Comparison of ENCODE assay signal across 11 cellular contexts in genomic region chr5:139688712-139689413, GRCh38. TPM values are rescaled to one million over a fixed set of nuclear protein-coding genes. Genes with fewer than 3 reads are reported as not detected.
DNase-seq lines count a peak whose midpoint lies in the region; ATAC-seq and TF ChIP-seq lines count a peak whose summit lies in the region.
"Had no signal": no experiment of that assay in that cellular context is flagged by ENCODE, and none has a peak within 500 bp of the region (broad histone marks: within the 10 kb centered on the region; RNA-seq: fewer than 3 reads in every experiment).

No MANE protein-coding gene starts in this region.

- 77% methylated on average over 8 of the region's 8 CpGs for WGBS in suprapubic skin
- WGBS in aorta, 2 donors: 79 to 81% methylated on average over 8 of the region's 8 CpGs

- H3F3A ChIP-seq in SU-DHL-6 (ENCODE audit: insufficient read depth): peaks cover 12% of the 10 kb centered on the region

- no peaks in the 10 kb centered on the region for H4K20me1 ChIP-seq in SU-DHL-6 (ENCODE audit: low read depth, low read length)

- DNase-seq in HL-60 (ENCODE audit: low read depth in 1 of 2, low spot score in 1 of 2) (peak in 1 of 2 experiments; percentile 44), suprapubic skin (ENCODE audit: low spot score in 2 of 2) (no peak), NCI-H187 treated with DMSO at 0.1 percent for 48 hours (lab: John Stamatoyannopoulos, UW) (no peak), aorta (no peak)
- DNase-seq: NCI-H1105, testis had no signal

- TF ChIP-seq CTCF in HL-60 (IDR thresholded peaks at IDR 0.05; ENCODE audit: insufficient read depth, low read length) (no peak), SU-DHL-6 (IDR thresholded peaks at IDR 0.05; ENCODE audit: insufficient read depth, low read length, poor library complexity, severe bottlenecking) (no peak), suprapubic skin (IDR thresholded peaks at IDR 0.05) (no peak)

- no peaks in the 10 kb centered on the region for H3K79me2 ChIP-seq in SU-DHL-6 (ENCODE audit: insufficient read depth, low read length)
- H3K79me2 ChIP-seq: hepatocyte had no signal

- H3K4me1 ChIP-seq in suprapubic skin (peaks cover 19% of the 10 kb centered on the region), aorta (ENCODE audit: control insufficient read depth in 1 of 2, insufficient read depth in 2 of 2, low read length in 2 of 2) (no peaks in the 10 kb centered on the region)

- no peak for TF ChIP-seq POLR2A in suprapubic skin (IDR thresholded peaks at IDR 0.05)

- peak overlapping the region; percentile 8 for H3K4me2 ChIP-seq in SU-DHL-6 (ENCODE audit: low read depth, low read length, poor library complexity, severe bottlenecking)

- no peak overlapping the region for H2AFZ ChIP-seq in SU-DHL-6 (ENCODE audit: low read depth, low read length, severe bottlenecking)
- H2AFZ ChIP-seq: hepatocyte had no signal

- peak overlapping the region; percentile 10; the same call in 1 of the 2 replicates for H3K9ac ChIP-seq in SU-DHL-6 (ENCODE audit: low read length)

- no peak for ATAC-seq in GM21717 (IDR thresholded peaks at IDR 0.05; ENCODE audit: unreplicated experiment)
- no peak for ATAC-seq in aorta (ENCODE audit: low FRiP score)

- no peak overlapping the region for H3K4me3 ChIP-seq in HL-60 (replicated peaks; ENCODE audit: insufficient read depth, low read length)
- no peak overlapping the region for H3K4me3 ChIP-seq in SU-DHL-6 (ENCODE audit: insufficient read depth, low read length, poor library complexity, severe bottlenecking)
- no peak overlapping the region for H3K4me3 ChIP-seq in suprapubic skin
- H3K4me3 ChIP-seq in aorta (ENCODE audit: low read length in 2 of 2): no peak overlapping the region
- H3K4me3 ChIP-seq: hepatocyte, testis had no signal

- H3K9me3 ChIP-seq in SU-DHL-6 (ENCODE audit: insufficient read depth, low read length) (no peaks in the 10 kb centered on the region), suprapubic skin (no peaks in the 10 kb centered on the region), aorta (ENCODE audit: control insufficient read depth, low read length) (no peaks in the 10 kb centered on the region)
- H3K9me3 ChIP-seq: Caco-2, testis had no signal

- intact Hi-C loops in aorta (cut with DNase I): loop anchor here in 1 of 2 donors (5.0 kb wide), 1 partner anchor 37 kb away; no protein-coding TSS in a partner anchor

- H3K36me3 ChIP-seq in SU-DHL-6 (ENCODE audit: low read length) (no peaks in the 10 kb centered on the region), suprapubic skin (peaks cover 8% of the 10 kb centered on the region), aorta (ENCODE audit: control insufficient read depth in 1 of 2, insufficient read depth in 2 of 2, low read length in 1 of 2) (no peaks in the 10 kb centered on the region)

- no peaks in the 10 kb centered on the region for H3K9me2 ChIP-seq in SU-DHL-6 (replicated peaks; ENCODE audit: insufficient read depth, low read length)

- H3K27me3 ChIP-seq in HL-60 (ENCODE audit: insufficient read depth, poor library complexity, severe bottlenecking) (no peaks in the 10 kb centered on the region), SU-DHL-6 (ENCODE audit: low read length) (no peaks in the 10 kb centered on the region), layer of hippocampus (ENCODE audit: control insufficient read depth, insufficient read depth, low read length) (no peaks in the 10 kb centered on the region), suprapubic skin (no peaks in the 10 kb centered on the region), aorta (ENCODE audit: control insufficient read depth in 1 of 2, insufficient read depth in 2 of 2, low read length in 1 of 2) (no peaks in the 10 kb centered on the region)
- H3K27me3 ChIP-seq: hepatocyte, testis had no signal

- H3K27ac ChIP-seq in HL-60 (replicated peaks) (peak overlapping the region; percentile 27; the same call in 1 of the 2 replicates), SU-DHL-6 (ENCODE audit: low read depth, low read length) (peak overlapping the region; percentile 78), layer of hippocampus (ENCODE audit: low read depth, low read length) (peak overlapping the region; percentile 52), suprapubic skin (peak overlapping the region; percentile 7), aorta (ENCODE audit: low read depth in 1 of 2, low read length in 2 of 2) (no peak overlapping the region)
- H3K27ac ChIP-seq: testis had no signal

- no peak for TF ChIP-seq EP300 in suprapubic skin (IDR thresholded peaks at IDR 0.05)

RNA-seq across cellular contexts. Expression of gene CXXC5, which starts 40.7 kb away (rescaled TPM):
- 10 to 100 TPM; 21.8 to 40.6 (median 30.1) TPM for total RNA-seq in suprapubic skin
- total RNA-seq in aorta: 10 to 100 TPM; 40.0 to 75.8 TPM
- polyA plus RNA-seq in aorta: 10 to 100 TPM; 21.2 to 31.5 TPM

Comparison
In these comparisons a context has a peak if more than half of its experiments do, and no peak if none do; other contexts are left out.
1. H3K27ac ChIP-seq: peak in HL-60 (single experiment), SU-DHL-6 (single experiment), layer of hippocampus (single experiment) and suprapubic skin (single experiment); none in aorta (0 of 2).